In the genomic region with DNA sequence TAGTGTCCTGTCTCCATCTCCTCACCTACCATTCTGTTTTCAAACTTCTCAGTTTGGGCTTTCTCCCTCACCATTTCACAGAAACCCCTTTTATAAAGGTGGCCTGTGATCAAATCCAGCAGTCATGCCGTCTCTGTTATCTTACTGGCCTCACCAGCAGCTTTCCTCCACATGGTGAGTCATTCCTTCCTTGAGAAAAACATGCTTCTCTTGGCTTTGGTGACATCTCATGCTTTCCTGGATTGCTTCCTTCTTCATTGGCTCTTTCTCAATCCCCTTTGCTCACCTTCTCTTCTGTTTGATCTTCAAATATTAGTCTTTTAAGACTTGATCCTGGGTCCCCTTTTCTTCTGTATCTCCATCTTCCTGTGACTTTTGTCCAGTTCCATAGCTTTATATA, we compare ENCODE assay signal across 15 cellular contexts.
DNase-seq lines count a peak whose midpoint lies in the region; ATAC-seq, FAIRE-seq and TF ChIP-seq lines count a peak whose summit lies in the region.
"Had no signal": no experiment of that assay in that cellular context is flagged by ENCODE, and none has a peak within 500 bp of the region (broad histone marks: within the 10 kb centered on the region; RNA-seq: fewer than 3 reads in every experiment).

No MANE protein-coding gene starts in this region.

- H3K4me2 ChIP-seq in endothelial cell of umbilical vein (ENCODE audit: insufficient read depth, low read length): no peak overlapping the region

- intact Hi-C loops in endothelial cell of umbilical vein (cut with micrococcal nuclease): no loop called here

- no peak for FAIRE-seq in endothelial cell of umbilical vein (lab: Jason Lieb, UNC)

- TF ChIP-seq POLR2A in endothelial cell of umbilical vein (IDR thresholded peaks at IDR 0.05; ENCODE audit: low read depth, low read length): no peak

- no peaks in the 10 kb centered on the region for H3K27me3 ChIP-seq in endothelial cell of umbilical vein (ENCODE audit: control insufficient read depth in 2 of 2, insufficient read depth in 2 of 2, low read length in 2 of 2)
- H3K27me3 ChIP-seq: left lung, sigmoid colon had no signal

- peaks cover 12% of the 10 kb centered on the region for H3K4me1 ChIP-seq in endothelial cell of umbilical vein (ENCODE audit: control insufficient read depth, extremely low read depth, insufficient read depth, low read length)
- H3K4me1 ChIP-seq: left lung had no signal

- CTCF ChIA-PET in endothelial cell of umbilical vein (lab: Charles Lee): no interaction called here

- no TSS peak for BruUV-seq in endothelial cell of umbilical vein (replicated peaks; lab: Mats Ljungman, UMichigan)

- no peaks in the 10 kb centered on the region for H4K20me1 ChIP-seq in endothelial cell of umbilical vein (replicated peaks; ENCODE audit: control insufficient read depth, extremely low read depth, insufficient read depth, low read length)

- dilution Hi-C loops in endothelial cell of umbilical vein (cut with MboI; ENCODE audit: extremely low pct_ligation_motif_present, low sequenced_read_pairs): no loop called here

- H2AFZ ChIP-seq in endothelial cell of umbilical vein (ENCODE audit: low read depth, low read length): no peak overlapping the region

- POLR2A ChIA-PET in endothelial cell of umbilical vein (lab: Charles Lee): no interaction called here

- ATAC-seq in GM19397 (IDR thresholded peaks at IDR 0.05; ENCODE audit: unreplicated experiment): no peak
- ATAC-seq: left lung had no signal

- no peaks in the 10 kb centered on the region for H3K9me1 ChIP-seq in endothelial cell of umbilical vein (replicated peaks; ENCODE audit: control insufficient read depth, extremely low read depth, insufficient read depth, low read length)

- DNase-seq in GDM1 (lab: John Stamatoyannopoulos, UW) (peak; percentile 20), OCI-M1 (lab: John Stamatoyannopoulos, UW) (peak; percentile 24), endothelial cell of umbilical vein (ENCODE audit: low read depth, low spot score) (peak; percentile 72), non-pigmented ciliary epithelial cell (ENCODE audit: low read depth) (peak; percentile 60), SIG-M5 (lab: John Stamatoyannopoulos, UW) (no peak), NCI-H1694 (lab: John Stamatoyannopoulos, UW) (no peak)
- no peak for DNase-seq in NK-92 treated with Interleukin-12 subunit alpha and Interleukin-12 subunit beta, amount 100 ng/mL, for 24 hours (lab: John Stamatoyannopoulos, UW)
- DNase-seq: activated B cell treated with CpG ODN at 0.5 μM for 24 hours; CD4-positive, CD25-positive, alpha-beta regulatory T cell; effector CD4-positive, alpha-beta T cell; KBM-7; left lung; NCI-H2081 treated with DMSO at 0.1 percent for 48 hours; sigmoid colon had no signal

- H3K9me3 ChIP-seq in endothelial cell of umbilical vein (replicated peaks; ENCODE audit: control insufficient read depth, insufficient read depth, low read length): peaks cover 4% of the 10 kb centered on the region
- H3K9me3 ChIP-seq: left lung, sigmoid colon had no signal

- no peaks in the 10 kb centered on the region for H3K36me3 ChIP-seq in endothelial cell of umbilical vein (ENCODE audit: control insufficient read depth in 2 of 2, extremely low read depth in 1 of 2, insufficient read depth in 2 of 2, low read length in 2 of 2)
- H3K36me3 ChIP-seq: left lung, sigmoid colon had no signal

- no peaks in the 10 kb centered on the region for H3K79me2 ChIP-seq in endothelial cell of umbilical vein (ENCODE audit: control insufficient read depth, insufficient read depth, low read length)

- no peak overlapping the region for H3K9ac ChIP-seq in endothelial cell of umbilical vein (replicated peaks; ENCODE audit: extremely low read depth, insufficient read depth, low read length)

- TF ChIP-seq CTCF in endothelial cell of umbilical vein (IDR thresholded peaks at IDR 0.05; ENCODE audit: extremely low read depth in 1 of 2, insufficient read depth in 1 of 2, low read depth in 1 of 2, low read length in 2 of 2): no peak

- H3K27ac ChIP-seq in endothelial cell of umbilical vein (ENCODE audit: insufficient read depth, low read depth, low read length): no peak overlapping the region
- H3K27ac ChIP-seq: left lung, sigmoid colon had no signal

- H3K4me3 ChIP-seq in endothelial cell of umbilical vein (replicated peaks in 1 of 3; ENCODE audit: insufficient read depth in 1 of 3, low read depth in 1 of 3, low read length in 3 of 3): no peak overlapping the region
- H3K4me3 ChIP-seq: left lung, sigmoid colon had no signal

TF ChIP-seq in endothelial cell of umbilical vein, 7 proteins besides CTCF, POLR2A, EP300 and RAD21:
- TF ChIP-seq FOS (IDR thresholded peaks at IDR 0.05; ENCODE audit: borderline replicate concordance, insufficient read depth, low read length): peak; percentile 69
- TF ChIP-seq JUN (IDR thresholded peaks at IDR 0.05; ENCODE audit: borderline replicate concordance, insufficient read depth, insufficient read length, low read depth): peak; percentile 45
- TF ChIP-seq, protein P1, sequence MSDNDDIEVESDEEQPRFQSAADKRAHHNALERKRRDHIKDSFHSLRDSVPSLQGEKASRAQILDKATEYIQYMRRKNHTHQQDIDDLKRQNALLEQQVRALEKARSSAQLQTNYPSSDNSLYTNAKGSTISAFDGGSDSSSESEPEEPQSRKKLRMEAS (IDR thresholded peaks at IDR 0.05; ENCODE audit: insufficient read depth, insufficient read length): no peak
- TF ChIP-seq EZH2 (IDR thresholded peaks at IDR 0.05; ENCODE audit: borderline replicate concordance, low read depth, low read length, severe bottlenecking): no peak
- TF ChIP-seq POLR2AphosphoS5 (IDR thresholded peaks at IDR 0.05; ENCODE audit: insufficient read depth, low read depth, low read length): no peak
- TF ChIP-seq MYC (IDR thresholded peaks at IDR 0.05; ENCODE audit: low read depth, low read length): no peak
- peak; percentile 57 for TF ChIP-seq GATA2 (IDR thresholded peaks at IDR 0.05; ENCODE audit: insufficient read depth, insufficient read length, low read depth, low read length)

Comparison
In these comparisons a context has a peak if more than half of its experiments do, and no peak if none do; other contexts are left out.
1. DNase-seq: peak in GDM1 (single experiment), OCI-M1 (single experiment), endothelial cell of umbilical vein (single experiment) and non-pigmented ciliary epithelial cell (single experiment); none in NK-92 treated with Interleukin-12 subunit alpha and Interleukin-12 subunit beta, amount 100 ng/mL, for 24 hours (single experiment), SIG-M5 (single experiment) and NCI-H1694 (single experiment).